In genomic region chr10:26335574-26336093, GRCh38 we compare ENCODE assay signal across 8 cellular contexts.
A peak's percentile ranks its signal among the peaks of the same experiment; 100 is the strongest.
DNase-seq lines count a peak whose midpoint lies in the region; ATAC-seq and TF ChIP-seq lines count a peak whose summit lies in the region.

No MANE protein-coding gene starts in this region.

- H3K36me3 ChIP-seq in ovary: no peaks in the 10 kb centered on the region
- no peaks in the 10 kb centered on the region for H3K36me3 ChIP-seq in uterus
- no peaks in the 10 kb centered on the region for H3K36me3 ChIP-seq in right atrium auricular region

- WGBS in ovary, 3 donors: 76 to 86% (median 79%) methylated on average over 6 of the region's 6 CpGs

- TF ChIP-seq POLR2A in ovary (IDR thresholded peaks at IDR 0.05) (no peak), uterus (IDR thresholded peaks at IDR 0.05) (no peak)

- no peaks in the 10 kb centered on the region for H3K36me3 Mint-ChIP-seq in activated T-cell treated with anti-CD3 and anti-CD28 coated beads, Interleukin-2, amount 50 U/mL, for 24 hours (ENCODE audit: low read depth)
- H3K36me3 Mint-ChIP-seq in activated B cell treated with CpG ODN at 0.5 μM for 24 hours (ENCODE audit: low read depth): no peaks in the 10 kb centered on the region
- peaks cover 0 to 3% of the 10 kb centered on the region in 2 donors for H3K36me3 Mint-ChIP-seq in stimulated activated naive B cell treated with anti-CD40 and anti-IgM and Interleukin-4, amounts not matched to agents 10 μg/mL and 1 μg/mL and 100 μg/mL, for 72 hours

- intact Hi-C loops in activated B cell treated with CpG ODN at 0.5 μM for 24 hours (cut with micrococcal nuclease) (loop anchor here (1.0 to 10.0 kb wide), 9 partner anchors 103 to 1027 kb away; partner anchors contain the start of genes APBB1IP and PDSS1), ovary (cut with DNase I) (no loop called here), uterus (cut with DNase I; ENCODE audit: low total_unique reads) (no loop called here)

- H3K4me1 ChIP-seq in ovary (ENCODE audit: insufficient read depth) (no peaks in the 10 kb centered on the region), uterus (no peaks in the 10 kb centered on the region), right atrium auricular region (no peaks in the 10 kb centered on the region)

- H3K4me1 Mint-ChIP-seq in activated T-cell treated with anti-CD3 and anti-CD28 coated beads, Interleukin-2, amount 50 U/mL, for 24 hours (ENCODE audit: low read depth): peaks cover 10% of the 10 kb centered on the region
- H3K4me1 Mint-ChIP-seq in activated B cell treated with CpG ODN at 0.5 μM for 24 hours: peaks cover 9% of the 10 kb centered on the region
- peaks cover 9 to 17% of the 10 kb centered on the region in 2 donors for H3K4me1 Mint-ChIP-seq in stimulated activated naive B cell treated with anti-CD40 and anti-IgM and Interleukin-4, amounts not matched to agents 10 μg/mL and 1 μg/mL and 100 μg/mL, for 72 hours

- TF ChIP-seq CTCF in activated B cell treated with CpG ODN at 0.5 μM for 24 hours (IDR thresholded peaks at IDR 0.05): no peak
- TF ChIP-seq CTCF in ovary (IDR thresholded peaks at IDR 0.05): no peak
- no peak for TF ChIP-seq CTCF in uterus (IDR thresholded peaks at IDR 0.05)
- no peak for TF ChIP-seq CTCF in right atrium auricular region (IDR thresholded peaks at IDR 0.05)

- DNase-seq in activated T-cell treated with anti-CD3 and anti-CD28 coated beads, Interleukin-2, amount 50 U/mL, for 24 hours: no peak
- DNase-seq in activated T-cell treated with anti-CD3 and anti-CD28 coated beads, Interleukin-2, amount 50 U/mL, for 48 hours: no peak
- no peak for DNase-seq in activated B cell treated with CpG ODN at 0.5 μM for 24 hours
- DNase-seq in stimulated activated naive B cell treated with anti-CD40 and anti-IgM and Interleukin-4, amounts not matched to agents 10 μg/mL and 1 μg/mL and 100 μg/mL, for 72 hours: no peak
- DNase-seq in ovary: no peak
- no peak for DNase-seq in uterus
- DNase-seq in right atrium auricular region (ENCODE audit: low spot score): no peak

- H3K27me3 Mint-ChIP-seq in activated T-cell treated with anti-CD3 and anti-CD28 coated beads, Interleukin-2, amount 50 U/mL, for 24 hours: no peaks in the 10 kb centered on the region
- H3K27me3 Mint-ChIP-seq in activated B cell treated with CpG ODN at 0.5 μM for 24 hours: no peaks in the 10 kb centered on the region
- H3K27me3 Mint-ChIP-seq in stimulated activated naive B cell treated with anti-CD40 and anti-IgM and Interleukin-4, amounts not matched to agents 10 μg/mL and 1 μg/mL and 100 μg/mL, for 72 hours: no peaks in the 10 kb centered on the region

- H3K27ac Mint-ChIP-seq in activated T-cell treated with anti-CD3 and anti-CD28 coated beads, Interleukin-2, amount 50 U/mL, for 24 hours: peak overlapping the region; percentile 65
- peak overlapping the region; percentile 50 for H3K27ac Mint-ChIP-seq in activated B cell treated with CpG ODN at 0.5 μM for 24 hours
- peak overlapping the region; percentile 38 for H3K27ac Mint-ChIP-seq in stimulated activated naive B cell treated with anti-CD40 and anti-IgM and Interleukin-4, amounts not matched to agents 10 μg/mL and 1 μg/mL and 100 μg/mL, for 72 hours

- no peak for TF ChIP-seq EP300 in ovary (IDR thresholded peaks at IDR 0.05)

- H3K27ac ChIP-seq in ovary: no peak overlapping the region
- H3K27ac ChIP-seq in uterus: no peak overlapping the region
- H3K27ac ChIP-seq in right atrium auricular region: no peak overlapping the region

- POLR2A ChIA-PET in activated B cell treated with CpG ODN at 0.5 μM for 24 hours (lab: Charles Lee): interaction anchor here (1.0 to 1.4 kb wide), 4 partner anchors 103 to 390 kb away, joined by 3 to 6 read pairs (median 4); partner anchors contain the start of gene APBB1IP

- no peak overlapping the region for H3K4me3 ChIP-seq in ovary
- H3K4me3 ChIP-seq in uterus: no peak overlapping the region
- H3K4me3 ChIP-seq in right atrium auricular region: no peak overlapping the region

- CTCF ChIA-PET in activated B cell treated with CpG ODN at 0.5 μM for 24 hours (lab: Charles Lee): interaction anchor here (0.6 to 4.1 kb wide), 17 partner anchors 14 to 888 kb away, joined by 3 to 67 read pairs (median 4); no protein-coding TSS in a partner anchor

- H3K9me3 ChIP-seq in ovary (no peaks in the 10 kb centered on the region), uterus (peaks cover 0 to 12% of the 10 kb centered on the region in 2 donors), right atrium auricular region (peaks cover 0 to 9% of the 10 kb centered on the region in 2 donors)

- peaks cover 2% of the 10 kb centered on the region for H3K9me3 Mint-ChIP-seq in activated T-cell treated with anti-CD3 and anti-CD28 coated beads, Interleukin-2, amount 50 U/mL, for 24 hours
- peaks cover 6% of the 10 kb centered on the region for H3K9me3 Mint-ChIP-seq in activated B cell treated with CpG ODN at 0.5 μM for 24 hours
- H3K9me3 Mint-ChIP-seq in stimulated activated naive B cell treated with anti-CD40 and anti-IgM and Interleukin-4, amounts not matched to agents 10 μg/mL and 1 μg/mL and 100 μg/mL, for 72 hours: peaks cover 6 to 7% of the 10 kb centered on the region in 2 donors

- H3K27me3 ChIP-seq in ovary: no peaks in the 10 kb centered on the region
- no peaks in the 10 kb centered on the region for H3K27me3 ChIP-seq in uterus
- H3K27me3 ChIP-seq in right atrium auricular region: no peaks in the 10 kb centered on the region

- peak overlapping the region; percentile 66 for H3K4me3 Mint-ChIP-seq in activated T-cell treated with anti-CD3 and anti-CD28 coated beads, Interleukin-2, amount 50 U/mL, for 24 hours
- peak overlapping the region; percentile 82 for H3K4me3 Mint-ChIP-seq in activated B cell treated with CpG ODN at 0.5 μM for 24 hours
- peak overlapping the region; percentile 79 to 80 for H3K4me3 Mint-ChIP-seq in stimulated activated naive B cell treated with anti-CD40 and anti-IgM and Interleukin-4, amounts not matched to agents 10 μg/mL and 1 μg/mL and 100 μg/mL, for 72 hours

- ATAC-seq in HG02870 (IDR thresholded peaks at IDR 0.05; ENCODE audit: unreplicated experiment) (peak; percentile 48), activated B cell treated with CpG ODN at 0.5 μM for 24 hours (ENCODE audit: low read depth) (peak; percentile 35)
- ATAC-seq in stimulated activated naive B cell treated with anti-CD40 and anti-IgM and Interleukin-4, amounts not matched to agents 10 μg/mL and 1 μg/mL and 100 μg/mL, for 72 hours (replicated peaks): peak; percentile 65 to 67
